In genomic region chr19:10112037-10112751, GRCh38 we compare ENCODE assay signal across 6 cellular contexts. TPM values are rescaled to one million over a fixed set of nuclear protein-coding genes. Genes with fewer than 3 reads are reported as not detected.
DNase-seq lines count a peak whose midpoint lies in the region; ATAC-seq lines count a peak whose summit lies in the region.

No MANE protein-coding gene starts in this region.

- intact Hi-C loops in activated T-helper 2 cell treated with anti-CD3 and anti-CD28 coated beads, Interferon-gamma antibody, Interleukin-2, Interleukin-4, amounts not matched to agents 10 μg/mL and 5 μg/mL and 100 μg/mL, durations not matched to agents 14 hours and 24 hours and 36 hours (cut with micrococcal nuclease): loop anchor here (1.0 to 5.0 kb wide), 4 partner anchors 8 to 180 kb away; no protein-coding TSS in a partner anchor

- peaks cover 83% of the 10 kb centered on the region for H3K36me3 Mint-ChIP-seq in activated T-helper 2 cell treated with anti-CD3 and anti-CD28 coated beads, Interferon-gamma antibody, Interleukin-2, Interleukin-4, amounts not matched to agents 10 μg/mL and 5 μg/mL and 100 μg/mL, durations not matched to agents 14 hours and 24 hours and 36 hours (ENCODE audit: low read depth)

- H3K9me3 Mint-ChIP-seq in activated T-helper 2 cell treated with anti-CD3 and anti-CD28 coated beads, Interferon-gamma antibody, Interleukin-2, Interleukin-4, amounts not matched to agents 10 μg/mL and 5 μg/mL and 100 μg/mL, durations not matched to agents 14 hours and 24 hours and 36 hours: no peaks in the 10 kb centered on the region

- H3K27me3 Mint-ChIP-seq in activated T-helper 2 cell treated with anti-CD3 and anti-CD28 coated beads, Interferon-gamma antibody, Interleukin-2, Interleukin-4, amounts not matched to agents 10 μg/mL and 5 μg/mL and 100 μg/mL, durations not matched to agents 14 hours and 24 hours and 36 hours (ENCODE audit: low read depth): no peaks in the 10 kb centered on the region

- DNase-seq in NCI-H226: peak; percentile 53
- DNase-seq in activated T-helper 2 cell treated with anti-CD3 and anti-CD28 coated beads, Interferon-gamma antibody, Interleukin-2, Interleukin-4, amounts not matched to agents 10 μg/mL and 5 μg/mL and 100 μg/mL, durations not matched to agents 14 hours and 24 hours and 36 hours (ENCODE audit: low spot score): no peak
- peak; percentile 53 for DNase-seq in stimulated activated CD8-positive, alpha-beta memory T cell treated with anti-CD3 and anti-CD28 coated beads, Interleukin-12 subunit alpha, Interleukin-12 subunit beta, amount 100 ng/mL, for 4 hours (ENCODE audit: low read depth)

- ATAC-seq in GM21786 (IDR thresholded peaks at IDR 0.05; ENCODE audit: unreplicated experiment): no peak
- no peak for ATAC-seq in GM21390 (IDR thresholded peaks at IDR 0.05; ENCODE audit: unreplicated experiment)
- no peak for ATAC-seq in esophagus mucosa

- H3K4me1 Mint-ChIP-seq in activated T-helper 2 cell treated with anti-CD3 and anti-CD28 coated beads, Interferon-gamma antibody, Interleukin-2, Interleukin-4, amounts not matched to agents 10 μg/mL and 5 μg/mL and 100 μg/mL, durations not matched to agents 14 hours and 24 hours and 36 hours (ENCODE audit: low read depth): peaks cover 31% of the 10 kb centered on the region

- peak overlapping the region; percentile 80 for H3K27ac Mint-ChIP-seq in activated T-helper 2 cell treated with anti-CD3 and anti-CD28 coated beads, Interferon-gamma antibody, Interleukin-2, Interleukin-4, amounts not matched to agents 10 μg/mL and 5 μg/mL and 100 μg/mL, durations not matched to agents 14 hours and 24 hours and 36 hours

- peak overlapping the region; percentile 35 for H3K4me3 Mint-ChIP-seq in activated T-helper 2 cell treated with anti-CD3 and anti-CD28 coated beads, Interferon-gamma antibody, Interleukin-2, Interleukin-4, amounts not matched to agents 10 μg/mL and 5 μg/mL and 100 μg/mL, durations not matched to agents 14 hours and 24 hours and 36 hours (ENCODE audit: low read depth)

RNA-seq across cellular contexts. Expression of gene P2RY11, which starts 0.7 kb away (rescaled TPM):
- total RNA-seq in activated T-helper 2 cell treated with anti-CD3 and anti-CD28 coated beads, Interferon-gamma antibody, Interleukin-2, Interleukin-4, amounts not matched to agents 10 μg/mL and 5 μg/mL and 100 μg/mL, durations not matched to agents 14 hours and 24 hours and 36 hours: 41.8 and 46.5 TPM in 2 replicates
- total RNA-seq in esophagus mucosa: 4.8 TPM

RNA-seq across cellular contexts. Expression of gene PPAN, which starts 6.0 kb away (rescaled TPM):
- 160 and 162 TPM in 2 replicates for total RNA-seq in activated T-helper 2 cell treated with anti-CD3 and anti-CD28 coated beads, Interferon-gamma antibody, Interleukin-2, Interleukin-4, amounts not matched to agents 10 μg/mL and 5 μg/mL and 100 μg/mL, durations not matched to agents 14 hours and 24 hours and 36 hours
- 32.3 TPM for total RNA-seq in esophagus mucosa

RNA-seq across cellular contexts. Expression of gene EIF3G, which starts 7.5 kb away (rescaled TPM):
- 303 and 306 TPM in 2 replicates for total RNA-seq in activated T-helper 2 cell treated with anti-CD3 and anti-CD28 coated beads, Interferon-gamma antibody, Interleukin-2, Interleukin-4, amounts not matched to agents 10 μg/mL and 5 μg/mL and 100 μg/mL, durations not matched to agents 14 hours and 24 hours and 36 hours
- 166 TPM for total RNA-seq in esophagus mucosa

RNA-seq across cellular contexts. Expression of gene ANGPTL6, which starts 9.7 kb away (rescaled TPM):
- total RNA-seq in activated T-helper 2 cell treated with anti-CD3 and anti-CD28 coated beads, Interferon-gamma antibody, Interleukin-2, Interleukin-4, amounts not matched to agents 10 μg/mL and 5 μg/mL and 100 μg/mL, durations not matched to agents 14 hours and 24 hours and 36 hours: 7.7 and 8.0 TPM in 2 replicates
- total RNA-seq in esophagus mucosa: not detected

RNA-seq across cellular contexts. Expression of gene SHFL, which starts 26.1 kb away (rescaled TPM):
- 56.1 and 56.2 TPM in 2 replicates for total RNA-seq in activated T-helper 2 cell treated with anti-CD3 and anti-CD28 coated beads, Interferon-gamma antibody, Interleukin-2, Interleukin-4, amounts not matched to agents 10 μg/mL and 5 μg/mL and 100 μg/mL, durations not matched to agents 14 hours and 24 hours and 36 hours
- total RNA-seq in esophagus mucosa: 11.1 TPM
